ENCODE assay signal across 1 cellular context in the genomic region with DNA sequence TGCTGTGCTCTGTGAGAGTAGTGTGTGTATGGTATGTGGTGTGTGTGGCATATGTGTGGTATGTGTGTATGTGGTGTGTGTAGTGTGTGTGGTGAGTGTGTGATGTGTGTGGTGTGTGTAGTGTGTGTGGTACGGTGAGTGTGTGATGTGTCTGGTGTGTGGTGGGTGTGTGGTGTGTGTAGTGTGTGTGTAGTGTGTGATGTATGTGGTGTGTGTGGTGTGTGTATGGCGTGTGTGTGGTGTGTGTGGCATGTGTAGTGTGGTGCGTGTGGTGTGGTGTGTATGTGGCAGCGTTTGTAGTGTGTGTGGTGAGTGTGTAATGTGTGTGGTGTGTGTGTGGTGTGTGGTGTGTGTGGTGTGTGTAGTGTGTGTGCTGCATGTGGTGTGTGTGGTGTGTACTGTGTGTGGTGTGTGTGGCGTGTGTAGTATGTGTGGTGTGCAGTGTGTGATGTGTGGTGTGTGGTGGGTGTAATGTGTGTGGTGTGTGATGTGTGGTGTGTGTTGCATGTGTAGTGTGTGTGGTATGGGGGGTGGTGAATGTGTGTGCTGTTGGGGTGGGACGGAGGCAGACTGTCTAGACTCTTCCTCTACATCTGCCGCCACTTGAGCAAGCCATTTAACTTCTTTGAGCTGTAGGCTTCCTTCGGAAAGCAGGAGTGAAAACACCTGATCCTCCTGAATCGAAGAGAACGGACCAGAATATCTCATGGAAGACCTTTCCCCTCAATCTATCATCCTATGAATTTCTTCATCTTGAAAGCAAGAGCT.
A peak's percentile ranks its signal among the peaks of the same experiment; 100 is the strongest.
TF ChIP-seq lines count a peak whose summit lies in the region.

No MANE protein-coding gene starts in this region.

TF ChIP-seq in K562, 482 proteins besides CTCF, POLR2A, EP300 and RAD21 (continued from another document):
- TF ChIP-seq ETV1 (tag; conservative IDR thresholded peaks at IDR 0.05; ENCODE audit: low read depth) (no peak), KLF10 (CRISPR knock-in tag; IDR thresholded peaks at IDR 0.05) (no peak), HDAC3 (IDR thresholded peaks at IDR 0.05; ENCODE audit: borderline replicate concordance, partially characterized antibody) (no peak), DIDO1 (tag; IDR thresholded peaks at IDR 0.05; ENCODE audit: low read depth) (peak; percentile 13; the same call in 1 of the 2 replicates), HBP1 (CRISPR knock-in tag; IDR thresholded peaks at IDR 0.05) (peak; percentile 81; the same call in 1 of the 2 replicates), USF1 (CRISPR knock-in tag; IDR thresholded peaks at IDR 0.05) (0 out of 2 replicates have a peak, but pooled peaks have one; percentile 18), YBX1 (IDR thresholded peaks at IDR 0.05) (peak; percentile 43; the same call in 1 of the 2 replicates), FOXA3 (CRISPR knock-in tag; conservative IDR thresholded peaks at IDR 0.05 in 1 of 2, IDR thresholded peaks at IDR 0.05 in 1 of 2) (no peak), ZMIZ1 (IDR thresholded peaks at IDR 0.05; ENCODE audit: low read depth in 2 of 2, low read length in 2 of 2) (no peak), ZBTB40 (IDR thresholded peaks at IDR 0.05) (no peak), ZBTB40 (CRISPR knock-in tag; IDR thresholded peaks at IDR 0.05) (0 out of 2 replicates have a peak, but pooled peaks have one; percentile 22), NKRF (IDR thresholded peaks at IDR 0.05; ENCODE audit: borderline replicate concordance) (peak; percentile 40; the same call in 1 of the 2 replicates), NCOA4 (IDR thresholded peaks at IDR 0.05; ENCODE audit: partially characterized antibody) (peak; percentile 27), LARP7 (IDR thresholded peaks at IDR 0.05) (peak; percentile 69; the same call in 1 of the 2 replicates), KDM5B (IDR thresholded peaks at IDR 0.05; ENCODE audit: insufficient replicate concordance, low read depth, low read length) (no peak), ADNP (tag; IDR thresholded peaks at IDR 0.05) (peak; percentile 69), JUND (IDR thresholded peaks at IDR 0.05; ENCODE audit: borderline replicate concordance, low read depth, low read length) (no peak), JUND (tag; IDR thresholded peaks at IDR 0.05; ENCODE audit: borderline replicate concordance, low read depth, low read length) (no peak), TSC22D4 (tag; IDR thresholded peaks at IDR 0.05) (0 out of 2 replicates have a peak, but pooled peaks have one; percentile 64), MCM3 (IDR thresholded peaks at IDR 0.05) (0 out of 2 replicates have a peak, but pooled peaks have one; percentile 19), BRCA1 (IDR thresholded peaks at IDR 0.05) (no peak), BRCA1 (CRISPR knock-in tag; IDR thresholded peaks at IDR 0.05) (peak; percentile 61; the same call in 1 of the 2 replicates), TRIM24 (IDR thresholded peaks at IDR 0.05) (peak in 1 of 2 experiments; percentile 35; a peak in 1 of 4 replicates), ZNF436 (CRISPR knock-in tag; IDR thresholded peaks at IDR 0.05) (no peak)
